Comparison of ENCODE assay signal across 1 cellular context in genomic region chr6:118893882-118894424, GRCh38.
TF ChIP-seq lines count a peak whose summit lies in the region.

TSS of gene ASF1A (plus strand) at chr6:118894152. CDS start at chr6:118894414, 262 bp downstream.

TF ChIP-seq in HepG2, 621 proteins besides CTCF, POLR2A, EP300 and RAD21 (continued from another document and continues in another):
- TF ChIP-seq AKNA (CRISPR knock-in tag; IDR thresholded peaks at IDR 0.05; ENCODE audit: borderline replicate concordance): no peak; the same call in 1 of the 2 replicates
- peak; percentile 89 for TF ChIP-seq SKI (IDR thresholded peaks at IDR 0.05; ENCODE audit: partially characterized antibody)
- TF ChIP-seq NR3C1 (CRISPR knock-in tag; IDR thresholded peaks at IDR 0.05): no peak
- TF ChIP-seq ZNF121 (CRISPR knock-in tag; IDR thresholded peaks at IDR 0.05): no peak
- TF ChIP-seq ZNF281 (CRISPR knock-in tag; IDR thresholded peaks at IDR 0.05; ENCODE audit: borderline replicate concordance): peak; percentile 34; the same call in 1 of the 2 replicates
- TF ChIP-seq ZFP82 (CRISPR knock-in tag; IDR thresholded peaks at IDR 0.05; ENCODE audit: borderline replicate concordance): no peak; the same call in 1 of the 2 replicates
- TF ChIP-seq PATZ1 (CRISPR knock-in tag; IDR thresholded peaks at IDR 0.05): peak; percentile 65
- no peak for TF ChIP-seq SOX13 (IDR thresholded peaks at IDR 0.05)
- TF ChIP-seq SOX13 (CRISPR knock-in tag; conservative IDR thresholded peaks at IDR 0.05 in 1 of 2, IDR thresholded peaks at IDR 0.05 in 1 of 2): peak in 1 of 2 experiments; percentile 87; a peak in 2 of 4 replicates
- TF ChIP-seq CENPT (CRISPR knock-in tag; IDR thresholded peaks at IDR 0.05; ENCODE audit: low read depth): no peak
- no peak for TF ChIP-seq IRF1 (CRISPR knock-in tag; IDR thresholded peaks at IDR 0.05; ENCODE audit: low read depth)
- 0 out of 2 replicates have a peak, but pooled peaks have one; percentile 33 for TF ChIP-seq ONECUT2 (CRISPR knock-in tag; IDR thresholded peaks at IDR 0.05)
- TF ChIP-seq HNF1A (IDR thresholded peaks at IDR 0.05; ENCODE audit: low read depth): no peak
- peak; percentile 25; the same call in 1 of the 2 replicates for TF ChIP-seq HNF1A (CRISPR knock-in tag; IDR thresholded peaks at IDR 0.05; ENCODE audit: borderline replicate concordance)
- TF ChIP-seq ZNF547 (CRISPR knock-in tag; IDR thresholded peaks at IDR 0.05): no peak; the same call in 1 of the 2 replicates
- TF ChIP-seq TMF1 (CRISPR knock-in tag; IDR thresholded peaks at IDR 0.05; ENCODE audit: low read depth): no peak; the same call in 1 of the 2 replicates
- TF ChIP-seq FOXC1 (CRISPR knock-in tag; IDR thresholded peaks at IDR 0.05; ENCODE audit: borderline replicate concordance): no peak; the same call in 1 of the 2 replicates
- no peak for TF ChIP-seq NBN (conservative IDR thresholded peaks at IDR 0.05)
- TF ChIP-seq PAXIP1 (CRISPR knock-in tag; conservative IDR thresholded peaks at IDR 0.05): no peak
- TF ChIP-seq TERF1 (CRISPR knock-in tag; IDR thresholded peaks at IDR 0.05): no peak
- no peak for TF ChIP-seq ZNF343 (CRISPR knock-in tag; IDR thresholded peaks at IDR 0.05)
- 0 out of 2 replicates have a peak, but pooled peaks have one; percentile 14 for TF ChIP-seq HNRNPL (IDR thresholded peaks at IDR 0.05; ENCODE audit: low read depth, low read length)
- peak; percentile 51; the same call in 1 of the 2 replicates for TF ChIP-seq ARID3A (IDR thresholded peaks at IDR 0.05; ENCODE audit: low read depth, low read length)
- TF ChIP-seq ZNF891 (CRISPR knock-in tag; IDR thresholded peaks at IDR 0.05): peak; percentile 70; the same call in 1 of the 2 replicates
- no peak for TF ChIP-seq ATF6 (CRISPR knock-in tag; conservative IDR thresholded peaks at IDR 0.05)
